ENCODE assay signal across 8 cellular contexts in genomic region chr15:89399390-89400120, GRCh38.
DNase-seq lines count a peak whose midpoint lies in the region; ATAC-seq and TF ChIP-seq lines count a peak whose summit lies in the region.

No MANE protein-coding gene starts in this region.

- H3K4me3 ChIP-seq in AG04449 (ENCODE audit: low read depth, low read length), result no peak overlapping the region
- peak overlapping the region; percentile 64 for H3K4me3 ChIP-seq in GM12875 (ENCODE audit: low read depth, low read length)
- peak overlapping the region; percentile 3 to 46 for H3K4me3 ChIP-seq in right atrium auricular region
- H3K4me3 ChIP-seq in skin epidermis, result peak overlapping the region; percentile 13 to 34 (median 20)

- TF ChIP-seq CTCF in AG04449 (IDR thresholded peaks at IDR 0.05; ENCODE audit: insufficient read depth, low read length, missing control alignments) (peak; percentile 11), GM12875 (IDR thresholded peaks at IDR 0.05; ENCODE audit: borderline replicate concordance, insufficient read depth, low read depth, low read length) (peak; percentile 64), right atrium auricular region (IDR thresholded peaks at IDR 0.05) (peak in 1 of 2 donors; percentile 21)

- H3K4me1 Mint-ChIP-seq in activated naive CD4-positive, alpha-beta T cell treated with anti-CD3 and anti-CD28 coated beads, Interleukin-2, amount 50 U/mL, for 24 hours, result peaks cover 8% of the 10 kb centered on the region

- ATAC-seq in HG02870 (IDR thresholded peaks at IDR 0.05; ENCODE audit: unreplicated experiment), result peak; percentile 69

- H3K9me3 Mint-ChIP-seq in activated naive CD4-positive, alpha-beta T cell treated with anti-CD3 and anti-CD28 coated beads, Interleukin-2, amount 50 U/mL, for 24 hours, result no peaks in the 10 kb centered on the region

- DNase-seq in AG04449 (ENCODE audit: low read depth, low spot score) (no peak), NCI-H2227 treated with DMSO at 0.1 percent for 48 hours (lab: John Stamatoyannopoulos, UW) (peak; percentile 36), right atrium auricular region (ENCODE audit: low spot score) (no peak), RKO (ENCODE audit: low spot score) (no peak)

- H3K4me3 Mint-ChIP-seq in activated naive CD4-positive, alpha-beta T cell treated with anti-CD3 and anti-CD28 coated beads, Interleukin-2, amount 50 U/mL, for 24 hours, result peak overlapping the region; percentile 73

- POLR2A ChIA-PET in AG04449 (lab: Yijun Ruan, JAX), result no interaction called here

- H3K4me1 ChIP-seq in right atrium auricular region, result peaks cover 0 to 18% of the 10 kb centered on the region in 2 donors

- H3K27me3 Mint-ChIP-seq in activated naive CD4-positive, alpha-beta T cell treated with anti-CD3 and anti-CD28 coated beads, Interleukin-2, amount 50 U/mL, for 24 hours, result peaks cover 42% of the 10 kb centered on the region

- H3K27me3 ChIP-seq in right atrium auricular region, result peaks cover 20 to 42% of the 10 kb centered on the region in 2 donors

- H3K27ac ChIP-seq in right atrium auricular region (no peak overlapping the region), skin epidermis (no peak overlapping the region)

- H3K36me3 ChIP-seq in right atrium auricular region, result no peaks in the 10 kb centered on the region

- no peaks in the 10 kb centered on the region for H3K9me3 ChIP-seq in right atrium auricular region

- H3K27ac Mint-ChIP-seq in activated naive CD4-positive, alpha-beta T cell treated with anti-CD3 and anti-CD28 coated beads, Interleukin-2, amount 50 U/mL, for 24 hours, result no peak overlapping the region

- H3K36me3 Mint-ChIP-seq in activated naive CD4-positive, alpha-beta T cell treated with anti-CD3 and anti-CD28 coated beads, Interleukin-2, amount 50 U/mL, for 24 hours, result no peaks in the 10 kb centered on the region

- CTCF ChIA-PET in AG04449 (lab: Yijun Ruan, JAX), result interaction anchor here (0.6 to 2.6 kb wide), 3 partner anchors 9 to 41 kb away, joined by 3 to 11 read pairs (median 3); no protein-coding TSS in a partner anchor
